In genomic region chr3:66367979-66368378, GRCh38 we compare ENCODE assay signal across 22 cellular contexts.
A peak's percentile ranks its signal among the peaks of the same experiment; 100 is the strongest.
DNase-seq lines count a peak whose midpoint lies in the region; ATAC-seq, FAIRE-seq and TF ChIP-seq lines count a peak whose summit lies in the region.
"Had no signal": no experiment of that assay in that cellular context is flagged by ENCODE, and none has a peak within 500 bp of the region (broad histone marks: within the 10 kb centered on the region; RNA-seq: fewer than 3 reads in every experiment).

No MANE protein-coding gene starts in this region.

- H3K27ac Mint-ChIP-seq in memory B cell = peak overlapping the region; percentile 29

- no peak overlapping the region for H3K4me2 ChIP-seq in HepG2 (ENCODE audit: low read depth, low read length)
- H3K4me2 ChIP-seq: A549 had no signal

- peak overlapping the region in 2 of 3 donors; percentile 11 to 27 for H3K9ac ChIP-seq in skeletal muscle tissue (ENCODE audit: low read depth in 1 of 3, low read length in 3 of 3)
- H3K9ac ChIP-seq in HepG2 (ENCODE audit: insufficient read depth, low read depth, low read length) = no peak overlapping the region

- H3K27me3 Mint-ChIP-seq in memory B cell = no peaks in the 10 kb centered on the region

- FAIRE-seq in HepG2 (lab: Jason Lieb, UNC) = no peak
- FAIRE-seq: A549 had no signal

- no peak overlapping the region for H2AFZ ChIP-seq in HepG2 (ENCODE audit: low read length)

- H3K79me2 ChIP-seq in HepG2 (ENCODE audit: insufficient read depth, low read length) = no peaks in the 10 kb centered on the region

- H3K4me1 Mint-ChIP-seq in memory B cell = no peaks in the 10 kb centered on the region

- H3K4me1 ChIP-seq in right atrium auricular region (peaks cover 0 to 48% of the 10 kb centered on the region in 2 donors), skeletal muscle tissue (ENCODE audit: control insufficient read depth in 3 of 3, insufficient read depth in 3 of 3, low read length in 3 of 3) (peaks cover 18 to 31% (median 19%) of the 10 kb centered on the region in 3 donors), HepG2 (ENCODE audit: insufficient read depth, low read length) (peaks cover 11% of the 10 kb centered on the region)
- H3K4me1 ChIP-seq: A549 had no signal

- intact Hi-C loops in Right ventricle myocardium superior (cut with DNase I) = no loop called here
- intact Hi-C loops in HepG2 (cut with micrococcal nuclease; ENCODE audit: unreplicated experiment) = no loop called here

- no peaks in the 10 kb centered on the region for H3K9me3 Mint-ChIP-seq in memory B cell

- CTCF ChIA-PET in HepG2 (lab: Yijun Ruan, JAX; ENCODE audit: low intra/inter-chr PET ratio, low total read pairs) = no interaction called here

- H3K4me3 Mint-ChIP-seq in memory B cell = no peak overlapping the region

- in situ Hi-C loops in HepG2 (cut with HindIII; ENCODE audit: extremely low pct_ligation_motif_present, low pct_unique_long_range_greater_than_20kb) = no loop called here

- TF ChIP-seq CTCF in right atrium auricular region (IDR thresholded peaks at IDR 0.05) = no peak
- TF ChIP-seq CTCF in HepG2 (CRISPR knock-in tag; IDR thresholded peaks at IDR 0.05) = no peak

- ATAC-seq in Right ventricle myocardium superior (ENCODE audit: poor library complexity) (no peak), memory B cell (ENCODE audit: low read depth) (no peak), HepG2 (no peak)
- ATAC-seq: A549, PC-3, Right ventricle myocardium inferior had no signal

- WGBS in HepG2 (ENCODE audit: low lambda C conversion rate) = 98% methylated on average over 3 of the region's 3 CpGs

- H3K27ac ChIP-seq in right atrium auricular region (peak overlapping the region; percentile 28 to 84), skeletal muscle tissue (ENCODE audit: low read depth, low read length) (peak overlapping the region; percentile 43), HepG2 (ENCODE audit: extremely low read length, insufficient read depth, low read length) (no peak overlapping the region)
- H3K27ac ChIP-seq: A549, C4-2B, SJSA1 had no signal

- H3K36me3 Mint-ChIP-seq in memory B cell = peaks cover 26% of the 10 kb centered on the region

- H4K20me1 ChIP-seq in HepG2 (ENCODE audit: insufficient read depth, low read length) = no peaks in the 10 kb centered on the region

- POLR2A ChIA-PET in HepG2 (lab: Yijun Ruan, JAX) = no interaction called here

- H3K9me3 ChIP-seq in right atrium auricular region (no peaks in the 10 kb centered on the region), skeletal muscle tissue (ENCODE audit: control insufficient read depth in 3 of 3, low read length in 3 of 3) (no peaks in the 10 kb centered on the region), HepG2 (ENCODE audit: low read length) (no peaks in the 10 kb centered on the region)
- H3K9me3 ChIP-seq: A549, SJSA1 had no signal

- H3K4me3 ChIP-seq in right atrium auricular region (no peak overlapping the region), skeletal muscle tissue (ENCODE audit: low read length in 3 of 3) (no peak overlapping the region), HepG2 (replicated peaks in 1 of 3; ENCODE audit: insufficient read depth in 1 of 3, low read depth in 2 of 3, low read length in 3 of 3) (no peak overlapping the region)
- H3K4me3 ChIP-seq: A549, SJSA1 had no signal

- no peak for DNase-seq in right atrium auricular region (ENCODE audit: low spot score)
- DNase-seq in Right ventricle myocardium superior = no peak
- peak; percentile 26 for DNase-seq in NCI-H82 treated with DMSO at 0.1 percent for 48 hours (lab: John Stamatoyannopoulos, UW; ENCODE audit: unreplicated experiment)
- DNase-seq in memory B cell (ENCODE audit: low spot score in 2 of 2) = no peak
- no peak for DNase-seq in H4 (ENCODE audit: low spot score)
- no peak for DNase-seq in stimulated activated naive CD4-positive, alpha-beta T cell treated with Interleukin-2 at 50 U/mL for 16 hours (lab: John Stamatoyannopoulos, UW)
- DNase-seq in HepG2 (ENCODE audit: low spot score) = no peak
- DNase-seq: H7; KBM-7; MV-4-11; NCI-H1105; NCI-H1436 treated with DMSO at 0.1 percent for 48 hours; NCI-H187 treated with DMSO at 0.1 percent for 48 hours; NCI-H2107; NCI-H748 treated with DMSO at 0.1 percent for 48 hours; NK-92 treated with Interleukin-12 subunit alpha and Interleukin-12 subunit beta, amount 100 ng/mL, for 24 hours; PC-3 had no signal

- no TSS peak for BruUV-seq in HepG2 (replicated peaks; lab: Mats Ljungman, UMichigan)

- H3K36me3 ChIP-seq in right atrium auricular region = no peaks in the 10 kb centered on the region
- H3K36me3 ChIP-seq in skeletal muscle tissue (ENCODE audit: control insufficient read depth in 3 of 3, insufficient read depth in 3 of 3, low read length in 3 of 3) = no peaks in the 10 kb centered on the region
- H3K36me3 ChIP-seq in HepG2 (replicated peaks in 1 of 2; ENCODE audit: control insufficient read depth in 1 of 2, insufficient read depth in 2 of 2, low read length in 2 of 2) = peaks cover 0 to 3% of the 10 kb centered on the region in 2 experiments; a peak in 1 of 5 replicates
- H3K36me3 ChIP-seq: SJSA1 had no signal

- TF ChIP-seq RAD21 in HepG2 (CRISPR knock-in tag; IDR thresholded peaks at IDR 0.05) = no peak

- no peak for TF ChIP-seq POLR2A in HepG2 (IDR thresholded peaks at IDR 0.05; ENCODE audit: insufficient read depth in 1 of 2, low read depth in 2 of 2, low read length in 2 of 2)

- TF ChIP-seq EP300 in HepG2 (IDR thresholded peaks at IDR 0.05; ENCODE audit: low read depth in 2 of 2, low read length in 2 of 2) (no peak), HepG2 (CRISPR knock-in tag; IDR thresholded peaks at IDR 0.05; ENCODE audit: borderline replicate concordance) (no peak)

- H3K27me3 ChIP-seq in right atrium auricular region = no peaks in the 10 kb centered on the region
- no peaks in the 10 kb centered on the region for H3K27me3 ChIP-seq in skeletal muscle tissue (ENCODE audit: control insufficient read depth in 3 of 3, insufficient read depth in 3 of 3, low read length in 3 of 3)
- no peaks in the 10 kb centered on the region for H3K27me3 ChIP-seq in HepG2 (ENCODE audit: control insufficient read depth in 1 of 2, insufficient read depth in 2 of 2, low read length in 2 of 2)
- H3K27me3 ChIP-seq: SJSA1 had no signal

TF ChIP-seq in HepG2, 621 proteins besides CTCF, POLR2A, EP300 and RAD21:
- no peak for TF ChIP-seq GMEB2 (CRISPR knock-in tag; IDR thresholded peaks at IDR 0.05; ENCODE audit: low read depth)
- TF ChIP-seq MBD4 (IDR thresholded peaks at IDR 0.05; ENCODE audit: borderline replicate concordance, low read length) = no peak
